ENCODE assay signal across 8 cellular contexts in the genomic region with DNA sequence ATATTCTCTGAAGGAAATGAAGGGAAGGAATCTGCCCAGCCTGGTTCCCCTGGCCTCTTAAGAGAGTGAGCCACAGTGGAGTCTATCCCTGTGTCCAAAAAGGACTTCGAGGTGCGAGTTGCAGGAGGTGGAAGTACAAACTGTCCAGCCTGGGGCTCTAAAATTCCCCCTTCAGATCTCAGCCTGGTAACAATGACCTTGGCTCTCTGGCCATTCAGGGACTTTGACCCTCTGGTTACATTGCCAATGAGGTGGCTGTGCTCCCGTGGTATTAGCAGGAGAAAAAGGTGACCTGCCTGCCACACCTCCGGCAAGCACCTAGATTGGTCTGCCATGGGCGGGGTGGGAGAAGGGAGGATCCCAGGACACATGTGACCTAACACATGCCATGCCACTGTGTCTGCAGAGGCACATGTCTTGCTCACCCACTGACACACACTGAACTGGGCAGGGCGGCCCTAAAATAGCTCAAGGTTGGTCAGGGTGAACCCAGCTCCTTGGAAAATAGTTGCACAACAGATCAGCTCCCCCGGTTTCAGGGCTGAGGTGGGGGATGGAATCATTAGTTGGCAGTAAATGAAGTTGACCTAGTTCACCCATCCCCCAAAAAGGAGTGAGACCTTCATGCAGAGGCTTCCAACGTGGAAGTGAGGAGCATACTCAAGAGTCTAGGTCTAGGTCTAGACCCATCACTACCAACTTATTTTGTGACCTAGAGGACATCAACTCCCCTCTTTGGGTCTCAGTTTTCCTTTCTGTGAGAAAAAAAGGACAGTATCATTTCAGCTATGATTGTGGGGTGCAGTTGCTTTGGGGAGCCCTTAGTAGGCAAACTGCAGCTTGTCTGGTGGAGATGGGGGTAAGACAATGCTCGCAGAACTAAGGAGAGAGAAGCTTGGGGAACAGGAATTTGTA. TPM values are rescaled to one million over a fixed set of nuclear protein-coding genes. Genes with fewer than 3 reads are reported as not detected.
DNase-seq lines count a peak whose midpoint lies in the region; ATAC-seq lines count a peak whose summit lies in the region.

No MANE protein-coding gene starts in this region.

- H3K27me3 Mint-ChIP-seq in activated naive CD4-positive, alpha-beta T cell treated with anti-CD3 and anti-CD28 coated beads for 36 hours (ENCODE audit: low read depth), result no peaks in the 10 kb centered on the region
- H3K27me3 Mint-ChIP-seq in activated naive CD4-positive, alpha-beta T cell treated with anti-CD3 and anti-CD28 coated beads, Interleukin-2, amount 10 ng/mL, durations not matched to agents 7 days and 5 days, result peaks cover 19% of the 10 kb centered on the region

- no peaks in the 10 kb centered on the region for H3K9me3 Mint-ChIP-seq in activated naive CD4-positive, alpha-beta T cell treated with anti-CD3 and anti-CD28 coated beads for 36 hours
- no peaks in the 10 kb centered on the region for H3K9me3 Mint-ChIP-seq in activated naive CD4-positive, alpha-beta T cell treated with anti-CD3 and anti-CD28 coated beads, Interleukin-2, amount 10 ng/mL, durations not matched to agents 7 days and 5 days

- H3K27ac ChIP-seq in skin epidermis, result peak overlapping the region; percentile 29 to 99 (median 92)

- H3K4me3 Mint-ChIP-seq in activated naive CD4-positive, alpha-beta T cell treated with anti-CD3 and anti-CD28 coated beads for 36 hours, result peak overlapping the region; percentile 89
- H3K4me3 Mint-ChIP-seq in activated naive CD4-positive, alpha-beta T cell treated with anti-CD3 and anti-CD28 coated beads, Interleukin-2, amount 10 ng/mL, durations not matched to agents 7 days and 5 days, result peak overlapping the region; percentile 81

- ATAC-seq in left ventricle myocardium superior (peak; percentile 32), HG02973 (IDR thresholded peaks at IDR 0.05; ENCODE audit: unreplicated experiment) (no peak)

- CTCF ChIA-PET in activated naive CD4-positive, alpha-beta T cell treated with anti-CD3 and anti-CD28 coated beads for 36 hours (lab: Charles Lee), result interaction anchor here (0.6 to 5.2 kb wide), 9 partner anchors 12 to 190 kb away, joined by 3 to 46 read pairs (median 5); no protein-coding TSS in a partner anchor
- CTCF ChIA-PET in activated naive CD4-positive, alpha-beta T cell treated with anti-CD3 and anti-CD28 coated beads, Interleukin-2, amount 10 ng/mL, durations not matched to agents 7 days and 5 days (lab: Charles Lee), result interaction anchor here (1.4 to 9.9 kb wide), 3 partner anchors 12 to 23 kb away, joined by 5 to 95 read pairs (median 11); no protein-coding TSS in a partner anchor

- intact Hi-C loops in activated naive CD4-positive, alpha-beta T cell treated with anti-CD3 and anti-CD28 coated beads for 36 hours (cut with micrococcal nuclease), result loop anchor here (2.0 to 5.0 kb wide), 6 partner anchors 171 to 1304 kb away; partner anchors contain the start of genes FBXL20, LRRC3C, ORMDL3 and ZPBP2
- intact Hi-C loops in left ventricle myocardium superior (cut with micrococcal nuclease), result no loop called here

- peaks cover 80% of the 10 kb centered on the region for H3K4me1 Mint-ChIP-seq in activated naive CD4-positive, alpha-beta T cell treated with anti-CD3 and anti-CD28 coated beads for 36 hours (ENCODE audit: low read depth)
- peaks cover 90% of the 10 kb centered on the region for H3K4me1 Mint-ChIP-seq in activated naive CD4-positive, alpha-beta T cell treated with anti-CD3 and anti-CD28 coated beads, Interleukin-2, amount 10 ng/mL, durations not matched to agents 7 days and 5 days

- H3K36me3 Mint-ChIP-seq in activated naive CD4-positive, alpha-beta T cell treated with anti-CD3 and anti-CD28 coated beads for 36 hours (ENCODE audit: low read depth), result peaks cover 42% of the 10 kb centered on the region
- peaks cover 37% of the 10 kb centered on the region for H3K36me3 Mint-ChIP-seq in activated naive CD4-positive, alpha-beta T cell treated with anti-CD3 and anti-CD28 coated beads, Interleukin-2, amount 10 ng/mL, durations not matched to agents 7 days and 5 days

- peak overlapping the region; percentile 95 for H3K27ac Mint-ChIP-seq in activated naive CD4-positive, alpha-beta T cell treated with anti-CD3 and anti-CD28 coated beads for 36 hours
- peak overlapping the region; percentile 87 for H3K27ac Mint-ChIP-seq in activated naive CD4-positive, alpha-beta T cell treated with anti-CD3 and anti-CD28 coated beads, Interleukin-2, amount 10 ng/mL, durations not matched to agents 7 days and 5 days

- peak overlapping the region; percentile 23 to 95 (median 68) for H3K4me3 ChIP-seq in skin epidermis

- DNase-seq in activated naive CD4-positive, alpha-beta T cell treated with anti-CD3 and anti-CD28 coated beads for 36 hours, result peak; percentile 53
- DNase-seq in activated naive CD4-positive, alpha-beta T cell (lab: John Stamatoyannopoulos, UW), result no peak
- DNase-seq in activated naive CD4-positive, alpha-beta T cell treated with anti-CD3 and anti-CD28 coated beads, Interleukin-2, amount 10 ng/mL, durations not matched to agents 7 days and 5 days, result no peak
- peak; percentile 78 for DNase-seq in left ventricle myocardium superior
- no peak for DNase-seq in SW 1271 (lab: John Stamatoyannopoulos, UW)
- DNase-seq in NCI-H2171 treated with DMSO at 0.1 percent for 48 hours (lab: John Stamatoyannopoulos, UW), result no peak

RNA-seq across cellular contexts. Expression of gene NR1D1, which starts 2.2 kb away (rescaled TPM):
- 1 to 10 TPM; 9.0 to 9.1 TPM for total RNA-seq in activated naive CD4-positive, alpha-beta T cell treated with anti-CD3 and anti-CD28 coated beads for 36 hours
- total RNA-seq in left ventricle myocardium superior, result 21.5 TPM

RNA-seq across cellular contexts. Expression of gene MSL1, which starts 23.6 kb away (rescaled TPM):
- total RNA-seq in activated naive CD4-positive, alpha-beta T cell treated with anti-CD3 and anti-CD28 coated beads for 36 hours, result 10 to 100 TPM; 72.1 to 72.2 TPM
- total RNA-seq in left ventricle myocardium superior, result 49.1 TPM

RNA-seq across cellular contexts. Expression of gene THRA, which starts 35.4 kb away (rescaled TPM):
- 10 to 100 TPM; 10.2 to 11.2 TPM for total RNA-seq in activated naive CD4-positive, alpha-beta T cell treated with anti-CD3 and anti-CD28 coated beads for 36 hours
- 98.1 TPM for total RNA-seq in left ventricle myocardium superior

RNA-seq across cellular contexts. Expression of gene CASC3, which starts 42.1 kb away (rescaled TPM):
- total RNA-seq in activated naive CD4-positive, alpha-beta T cell treated with anti-CD3 and anti-CD28 coated beads for 36 hours, result 100 to 1,000 TPM; 104 TPM
- 48.1 TPM for total RNA-seq in left ventricle myocardium superior

RNA-seq across cellular contexts. Expression of gene MED24, which starts 44.0 kb away (rescaled TPM):
- total RNA-seq in activated naive CD4-positive, alpha-beta T cell treated with anti-CD3 and anti-CD28 coated beads for 36 hours, result 100 to 1,000 TPM; 107 TPM
- total RNA-seq in left ventricle myocardium superior, result 56.9 TPM

Comparison
In these comparisons a context has a peak if more than half of its experiments do, and no peak if none do; other contexts are left out.
1. DNase-seq: peak in activated naive CD4-positive, alpha-beta T cell treated with anti-CD3 and anti-CD28 coated beads for 36 hours (single experiment) and left ventricle myocardium superior (single experiment); none in activated naive CD4-positive, alpha-beta T cell (0 of 4), activated naive CD4-positive, alpha-beta T cell treated with anti-CD3 and anti-CD28 coated beads, Interleukin-2, amount 10 ng/mL, durations not matched to agents 7 days and 5 days (single experiment), SW 1271 (0 of 2) and NCI-H2171 treated with DMSO at 0.1 percent for 48 hours (single experiment).